Comparison of ENCODE assay signal across 8 cellular contexts in genomic region chr22:29154364-29155048, GRCh38. TPM values are rescaled to one million over a fixed set of nuclear protein-coding genes. Genes with fewer than 3 reads are reported as not detected.
DNase-seq lines count a peak whose midpoint lies in the region; ATAC-seq, FAIRE-seq and TF ChIP-seq lines count a peak whose summit lies in the region.

No MANE protein-coding gene starts in this region.

- H3K4me1 ChIP-seq in CD4-positive, alpha-beta memory T cell (ENCODE audit: insufficient read depth, low read length): peaks cover 10% of the 10 kb centered on the region
- H3K4me1 ChIP-seq in endothelial cell of umbilical vein (ENCODE audit: control insufficient read depth, extremely low read depth, insufficient read depth, low read length): no peaks in the 10 kb centered on the region
- peaks cover 0 to 5% of the 10 kb centered on the region in 2 donors for H3K4me1 ChIP-seq in mucosa of rectum (ENCODE audit: control insufficient read depth in 2 of 2, insufficient read depth in 2 of 2, low read length in 2 of 2)

- no peak for ATAC-seq in HG02610 (IDR thresholded peaks at IDR 0.05; ENCODE audit: unreplicated experiment)

- H3K4me3 Mint-ChIP-seq in CD4-positive, alpha-beta memory T cell: peak overlapping the region in 3 of 8 donors; percentile 5 to 59 (median 55)
- no peak overlapping the region for H3K4me3 Mint-ChIP-seq in HFFc6

- H3K4me1 Mint-ChIP-seq in CD4-positive, alpha-beta memory T cell: peaks cover 4 to 7% (median 6%) of the 10 kb centered on the region in 4 donors
- no peaks in the 10 kb centered on the region for H3K4me1 Mint-ChIP-seq in HFFc6 (ENCODE audit: low read depth)

- dilution Hi-C loops in endothelial cell of umbilical vein (cut with MboI; ENCODE audit: extremely low pct_ligation_motif_present, low sequenced_read_pairs): no loop called here

- TF ChIP-seq POLR2A in endothelial cell of umbilical vein (IDR thresholded peaks at IDR 0.05; ENCODE audit: low read depth, low read length): no peak

- no peaks in the 10 kb centered on the region for H3K36me3 ChIP-seq in CD4-positive, alpha-beta memory T cell (ENCODE audit: insufficient read depth, low read length)
- H3K36me3 ChIP-seq in endothelial cell of umbilical vein (ENCODE audit: control insufficient read depth in 2 of 2, extremely low read depth in 1 of 2, insufficient read depth in 2 of 2, low read length in 2 of 2) (no peaks in the 10 kb centered on the region), mucosa of rectum (ENCODE audit: control insufficient read depth in 2 of 2, insufficient read depth in 2 of 2, low read length in 2 of 2) (no peaks in the 10 kb centered on the region)

- POLR2A ChIA-PET in CD4-positive, alpha-beta memory T cell (lab: Charles Lee; ENCODE audit: partially characterized antibody): no interaction called here
- POLR2A ChIA-PET in endothelial cell of umbilical vein (lab: Charles Lee): no interaction called here

- BruUV-seq in endothelial cell of umbilical vein (replicated peaks; lab: Mats Ljungman, UMichigan): no TSS peak

- H3K4me2 ChIP-seq in endothelial cell of umbilical vein (ENCODE audit: insufficient read depth, low read length): no peak overlapping the region

- no peaks in the 10 kb centered on the region for H3K79me2 ChIP-seq in endothelial cell of umbilical vein (ENCODE audit: control insufficient read depth, insufficient read depth, low read length)

- H3K27me3 ChIP-seq in CD4-positive, alpha-beta memory T cell (ENCODE audit: insufficient read depth, low read length): no peaks in the 10 kb centered on the region
- H3K27me3 ChIP-seq in endothelial cell of umbilical vein (ENCODE audit: control insufficient read depth in 2 of 2, insufficient read depth in 2 of 2, low read length in 2 of 2) (peaks cover 0 to 14% of the 10 kb centered on the region in 2 experiments), mucosa of rectum (ENCODE audit: control insufficient read depth in 2 of 2, insufficient read depth in 2 of 2, low read length in 2 of 2) (no peaks in the 10 kb centered on the region)

- no peaks in the 10 kb centered on the region for H3K36me3 Mint-ChIP-seq in CD4-positive, alpha-beta memory T cell
- no peaks in the 10 kb centered on the region for H3K36me3 Mint-ChIP-seq in HFFc6 (ENCODE audit: low read depth)

- H3K9ac ChIP-seq in endothelial cell of umbilical vein (replicated peaks; ENCODE audit: extremely low read depth, insufficient read depth, low read length) (no peak overlapping the region), mucosa of rectum (ENCODE audit: low read depth in 1 of 2, low read length in 2 of 2) (no peak overlapping the region)

- H3K9me1 ChIP-seq in endothelial cell of umbilical vein (replicated peaks; ENCODE audit: control insufficient read depth, extremely low read depth, insufficient read depth, low read length): no peaks in the 10 kb centered on the region

- peak in 4 of 5 donors; percentile 33 to 53 (median 42) for DNase-seq in CD4-positive, alpha-beta memory T cell
- DNase-seq in HFFc6 (peak; percentile 48), NOMO-1 treated with DMSO at 0.1 percent for 48 hours (lab: John Stamatoyannopoulos, UW; ENCODE audit: unreplicated experiment) (peak; percentile 49), endothelial cell of umbilical vein (ENCODE audit: low read depth, low spot score) (peak; percentile 74)
- DNase-seq in activated CD8-positive, alpha-beta memory T cell treated with anti-CD3 and anti-CD28 coated beads, Interleukin-2, amount 50 U/mL, for 1 hour (ENCODE audit: extremely low read depth): peak; percentile 34
- DNase-seq in stimulated activated CD8-positive, alpha-beta memory T cell treated with anti-CD3 and anti-CD28 coated beads, Interleukin-4, amount 100 ng/mL, for 24 hours (ENCODE audit: low read depth): peak; percentile 69

- H3K4me3 ChIP-seq in CD4-positive, alpha-beta memory T cell (ENCODE audit: low read length in 2 of 2): no peak overlapping the region
- H3K4me3 ChIP-seq in endothelial cell of umbilical vein (replicated peaks in 1 of 3; ENCODE audit: insufficient read depth in 1 of 3, low read depth in 1 of 3, low read length in 3 of 3) (no peak overlapping the region), mucosa of rectum (ENCODE audit: low read length in 2 of 2) (peak overlapping the region; percentile 20 to 35)

- no peak overlapping the region for H2AFZ ChIP-seq in endothelial cell of umbilical vein (ENCODE audit: low read depth, low read length)

- no peak overlapping the region for H3K27ac ChIP-seq in CD4-positive, alpha-beta memory T cell (ENCODE audit: low read depth, low read length)
- H3K27ac ChIP-seq in endothelial cell of umbilical vein (ENCODE audit: insufficient read depth, low read depth, low read length) (no peak overlapping the region), mucosa of rectum (ENCODE audit: low read depth in 2 of 2, low read length in 2 of 2) (no peak overlapping the region)

- no peaks in the 10 kb centered on the region for H3K9me3 ChIP-seq in CD4-positive, alpha-beta memory T cell (ENCODE audit: control insufficient read depth in 1 of 2, low read length in 2 of 2)
- no peaks in the 10 kb centered on the region for H3K9me3 ChIP-seq in endothelial cell of umbilical vein (replicated peaks; ENCODE audit: control insufficient read depth, insufficient read depth, low read length)
- no peaks in the 10 kb centered on the region for H3K9me3 ChIP-seq in mucosa of rectum (ENCODE audit: control insufficient read depth in 2 of 2, low read length in 2 of 2)

- no peaks in the 10 kb centered on the region for H4K20me1 ChIP-seq in endothelial cell of umbilical vein (replicated peaks; ENCODE audit: control insufficient read depth, extremely low read depth, insufficient read depth, low read length)

- H3K9me3 Mint-ChIP-seq in CD4-positive, alpha-beta memory T cell: no peaks in the 10 kb centered on the region
- no peaks in the 10 kb centered on the region for H3K9me3 Mint-ChIP-seq in HFFc6

- peak; percentile 85 for FAIRE-seq in endothelial cell of umbilical vein (lab: Jason Lieb, UNC)

- peaks cover 9 to 22% of the 10 kb centered on the region in 2 donors for H3K27me3 Mint-ChIP-seq in CD4-positive, alpha-beta memory T cell
- peaks cover 32% of the 10 kb centered on the region for H3K27me3 Mint-ChIP-seq in HFFc6 (ENCODE audit: insufficient read depth)

- no peak overlapping the region for H3K27ac Mint-ChIP-seq in CD4-positive, alpha-beta memory T cell
- H3K27ac Mint-ChIP-seq in HFFc6: no peak overlapping the region

- TF ChIP-seq CTCF in HFFc6 (IDR thresholded peaks at IDR 0.05) (peak; percentile 96), endothelial cell of umbilical vein (IDR thresholded peaks at IDR 0.05; ENCODE audit: extremely low read depth in 1 of 2, insufficient read depth in 1 of 2, low read depth in 1 of 2, low read length in 2 of 2) (peak; percentile 81 to 98)

- CTCF ChIA-PET in CD4-positive, alpha-beta memory T cell (lab: Charles Lee; ENCODE audit: partially characterized antibody): interaction anchor here (0.8 to 2.2 kb wide), 10 partner anchors 11 to 554 kb away, joined by 3 to 15 read pairs (median 4); no protein-coding TSS in a partner anchor
- CTCF ChIA-PET in endothelial cell of umbilical vein (lab: Charles Lee): interaction anchor here (0.6 to 5.5 kb wide), 40 partner anchors 12 to 562 kb away, joined by 3 to 65 read pairs (median 4); partner anchors contain the start of gene KREMEN1

- intact Hi-C loops in CD4-positive, alpha-beta memory T cell (cut with micrococcal nuclease): loop anchor here (10.0 kb wide), 1 partner anchor 560 kb away; no protein-coding TSS in a partner anchor
- intact Hi-C loops in endothelial cell of umbilical vein (cut with micrococcal nuclease): loop anchor here (1.0 to 2.0 kb wide), 3 partner anchors 91 to 299 kb away; no protein-coding TSS in a partner anchor

TF ChIP-seq in endothelial cell of umbilical vein, 7 proteins besides CTCF, POLR2A, EP300 and RAD21:
- TF ChIP-seq GATA2 (IDR thresholded peaks at IDR 0.05; ENCODE audit: insufficient read depth, insufficient read length, low read depth, low read length) (no peak), EZH2 (IDR thresholded peaks at IDR 0.05; ENCODE audit: borderline replicate concordance, low read depth, low read length, severe bottlenecking) (no peak), FOS (IDR thresholded peaks at IDR 0.05; ENCODE audit: borderline replicate concordance, insufficient read depth, low read length) (no peak), JUN (IDR thresholded peaks at IDR 0.05; ENCODE audit: borderline replicate concordance, insufficient read depth, insufficient read length, low read depth) (no peak), MYC (IDR thresholded peaks at IDR 0.05; ENCODE audit: low read depth, low read length) (no peak), MAX (IDR thresholded peaks at IDR 0.05; ENCODE audit: insufficient read depth, insufficient read length) (no peak), POLR2AphosphoS5 (IDR thresholded peaks at IDR 0.05; ENCODE audit: insufficient read depth, low read depth, low read length) (no peak)

RNA-seq across cellular contexts. Expression of gene EMID1, which starts 51.2 kb away (rescaled TPM):
- total RNA-seq in CD4-positive, alpha-beta memory T cell: not detected
- polyA plus RNA-seq in CD4-positive, alpha-beta memory T cell: under 1 TPM in 1 of 2 donors, not detected in 1; 0.11 TPM
- not detected for total RNA-seq in HFFc6 (2021; fragmentation: NEBNext Ultra II Directional; extraction: Animal tissue kit (Norgen Biotek cat#: 25700))
- total RNA-seq in endothelial cell of umbilical vein: 0.39 and 0.51 TPM in 2 replicates
- 0.56 and 0.75 TPM in 2 replicates for polyA plus RNA-seq in endothelial cell of umbilical vein
- polyA plus RNA-seq in endothelial cell of umbilical vein (2011; cell fraction: cytosol; rRNA removed): 0.41 and 0.63 TPM in 2 replicates
- polyA plus RNA-seq in endothelial cell of umbilical vein (2011; cell fraction: nucleus; rRNA removed): 0.61 and 0.84 TPM in 2 replicates
- polyA plus RNA-seq in endothelial cell of umbilical vein (2012): 0.22 TPM in 1 of 2 replicates, not detected in the other
- 0.23 and 0.68 TPM in 2 replicates for polyA minus RNA-seq in endothelial cell of umbilical vein
- not detected for polyA minus RNA-seq in endothelial cell of umbilical vein (2011; cell fraction: cytosol; rRNA and poly(A)+ RNA removed)
- 0.43 TPM in 1 of 2 replicates, not detected in the other for polyA minus RNA-seq in endothelial cell of umbilical vein (2011; cell fraction: nucleus; rRNA and poly(A)+ RNA removed)

Comparison
In these comparisons a context has a peak if more than half of its experiments do, and no peak if none do; other contexts are left out.
1. H3K4me3 ChIP-seq: peak in mucosa of rectum (2 of 2); none in CD4-positive, alpha-beta memory T cell (0 of 2) and endothelial cell of umbilical vein (0 of 3).
2. Peak in every context shown above with its lines, with median percentiles within 50 percentile points of each other: DNase-seq.